Comparison of ENCODE assay signal across 11 cellular contexts in the genomic region with DNA sequence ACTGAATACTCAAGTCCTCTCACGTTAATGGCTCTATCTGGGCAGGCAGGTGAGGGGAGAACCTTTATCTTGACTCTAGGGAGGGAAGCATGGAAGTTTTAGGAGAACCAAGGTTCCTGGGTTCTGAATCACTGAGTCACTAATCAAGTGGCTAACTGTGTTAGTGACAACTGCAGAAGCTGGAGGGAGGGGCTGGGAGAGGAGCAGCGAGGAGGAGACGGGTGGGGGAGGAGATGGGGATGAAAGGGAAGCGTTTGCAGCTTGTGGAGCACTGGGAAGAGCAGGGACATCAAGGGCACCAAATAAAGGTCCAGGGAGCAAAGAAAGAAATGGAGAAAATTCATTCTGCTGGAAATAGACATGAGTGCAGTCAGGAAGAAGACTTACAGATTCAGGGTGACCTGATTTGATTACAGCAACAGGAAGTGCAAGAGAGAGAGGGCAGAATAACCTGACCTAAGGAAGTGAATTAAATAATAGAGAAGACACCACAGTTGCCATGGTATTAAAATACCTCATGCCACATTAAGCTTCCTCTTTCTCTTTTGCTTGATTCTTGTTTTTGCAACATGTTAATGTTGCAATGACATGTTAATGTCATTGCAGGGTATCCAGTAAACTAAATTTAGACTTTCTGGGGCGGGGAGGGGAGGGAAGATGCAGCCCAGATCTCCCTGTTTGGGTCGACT. TPM values are rescaled to one million over a fixed set of nuclear protein-coding genes. Genes with fewer than 3 reads are reported as not detected.
DNase-seq lines count a peak whose midpoint lies in the region; ATAC-seq and TF ChIP-seq lines count a peak whose summit lies in the region.
"Had no signal": no experiment of that assay in that cellular context is flagged by ENCODE, and none has a peak within 500 bp of the region (broad histone marks: within the 10 kb centered on the region; RNA-seq: fewer than 3 reads in every experiment).

No MANE protein-coding gene starts in this region.

- peak; percentile 10 for DNase-seq in NCI-H69 (lab: John Stamatoyannopoulos, UW)
- DNase-seq in dermis microvascular lymphatic vessel endothelial cell (ENCODE audit: low read depth in 2 of 2): peak; percentile 65 to 78
- DNase-seq in sigmoid colon: no peak
- no peak for DNase-seq in left lung
- no peak for DNase-seq in COLO829 (ENCODE audit: low spot score)
- DNase-seq in left ventricle myocardium superior: no peak
- no peak for DNase-seq in NK-92 treated with Interleukin-12 subunit alpha and Interleukin-12 subunit beta, amount 100 ng/mL, for 24 hours (lab: John Stamatoyannopoulos, UW)
- DNase-seq: activated CD4-positive, alpha-beta T cell treated with anti-CD3 and anti-CD28 coated beads for 4 hours; erythroblast had no signal

- TF ChIP-seq CTCF in sigmoid colon (IDR thresholded peaks at IDR 0.05) (no peak), left lung (IDR thresholded peaks at IDR 0.05) (no peak)

- peak overlapping the region in 3 of 4 donors; percentile 27 to 51 (median 34) for H3K27ac ChIP-seq in sigmoid colon
- H3K27ac ChIP-seq in left lung: peak overlapping the region in 1 of 2 donors; percentile 80

- H3K9me3 ChIP-seq in sigmoid colon (no peaks in the 10 kb centered on the region), left lung (no peaks in the 10 kb centered on the region)

- 58 to 60% methylated on average over 6 of the region's 6 CpGs for WGBS in sigmoid colon, 2 donors

- H3K4me3 ChIP-seq in sigmoid colon (no peak overlapping the region), left lung (no peak overlapping the region)

- TF ChIP-seq EP300 in sigmoid colon (IDR thresholded peaks at IDR 0.05): no peak

- H3K27me3 ChIP-seq in sigmoid colon (no peaks in the 10 kb centered on the region), left lung (peaks cover 0 to 30% of the 10 kb centered on the region in 2 donors)

- intact Hi-C loops in sigmoid colon (cut with DNase I) (loop anchor here (5.0 kb wide), 1 partner anchor 677 kb away; no protein-coding TSS in a partner anchor), left lung (cut with DNase I) (no loop called here), left ventricle myocardium superior (cut with micrococcal nuclease) (no loop called here)

- H3K36me3 ChIP-seq in sigmoid colon (no peaks in the 10 kb centered on the region), left lung (no peaks in the 10 kb centered on the region)

- peaks cover 0 to 56% (median 43%) of the 10 kb centered on the region in 4 donors for H3K4me1 ChIP-seq in sigmoid colon
- peaks cover 0 to 29% of the 10 kb centered on the region in 2 donors for H3K4me1 ChIP-seq in left lung

- ATAC-seq in GM18511 (IDR thresholded peaks at IDR 0.05; ENCODE audit: unreplicated experiment) (peak; percentile 34), left lung (no peak), left ventricle myocardium superior (no peak)
- ATAC-seq: sciatic nerve had no signal

- TF ChIP-seq POLR2A in sigmoid colon (IDR thresholded peaks at IDR 0.05): no peak

RNA-seq across cellular contexts. Expression of a gene that starts 4.5 kb away (rescaled TPM):
- total RNA-seq in dermis microvascular lymphatic vessel endothelial cell (44.4 and 51.1 TPM in 2 replicates), sigmoid colon (100 to 1,000 TPM in 1 of 4 donors, 10 to 100 TPM in 3; 79.2 to 102 (median 82.7) TPM), left lung (10 to 100 TPM; 48.1 to 51.7 TPM), left ventricle myocardium superior (50.0 TPM)
- 10 to 100 TPM in 2 of 3 donors, 1 to 10 TPM in 1; 7.9 to 18.6 (median 14.8) TPM for polyA plus RNA-seq in sigmoid colon

Comparison
In these comparisons a context has a peak if more than half of its experiments do, and no peak if none do; other contexts are left out.
1. DNase-seq: peak in NCI-H69 (single experiment) and dermis microvascular lymphatic vessel endothelial cell (2 of 2); none in sigmoid colon (single experiment), left lung (0 of 2), COLO829 (single experiment), left ventricle myocardium superior (single experiment) and NK-92 treated with Interleukin-12 subunit alpha and Interleukin-12 subunit beta, amount 100 ng/mL, for 24 hours (single experiment).